In genomic region chr7:875476-876076, GRCh38 we compare ENCODE assay signal across 8 cellular contexts. TPM values are rescaled to one million over a fixed set of nuclear protein-coding genes. Genes with fewer than 3 reads are reported as not detected.
DNase-seq lines count a peak whose midpoint lies in the region; ATAC-seq and TF ChIP-seq lines count a peak whose summit lies in the region.

No MANE protein-coding gene starts in this region.

- H3K4me3 ChIP-seq in SK-N-MC (peak overlapping the region; percentile 57), iPS-15b (ENCODE audit: low read depth, low read length) (peak overlapping the region; percentile 13), stomach (peak overlapping the region; percentile 38 to 86 (median 60))

- intact Hi-C loops in stomach (cut with DNase I; ENCODE audit: low total_unique reads): no loop called here

- no peaks in the 10 kb centered on the region for H3K9me3 ChIP-seq in SK-N-MC (ENCODE audit: low read depth, low read length)
- no peaks in the 10 kb centered on the region for H3K9me3 ChIP-seq in iPS-15b (ENCODE audit: control insufficient read depth, insufficient read depth, low read length)
- H3K9me3 ChIP-seq in stomach: no peaks in the 10 kb centered on the region

- WGBS in stomach, 5 donors: 67 to 76% (median 71%) methylated on average over 27 of the region's 27 CpGs

- H3K9ac ChIP-seq in SK-N-MC (ENCODE audit: insufficient read length): peak overlapping the region; percentile 59
- H3K9ac ChIP-seq in iPS-15b (ENCODE audit: low read depth, low read length): no peak overlapping the region

- H3K27ac ChIP-seq in SK-N-MC (peak overlapping the region; percentile 90), stomach (peak overlapping the region; percentile 80 to 95 (median 84))

- no peak for TF ChIP-seq POLR2A in stomach (IDR thresholded peaks at IDR 0.05)

- peak; percentile 45 for DNase-seq in NCI-H2196 (lab: John Stamatoyannopoulos, UW; ENCODE audit: unreplicated experiment)
- DNase-seq in NCI-H2196 treated with DMSO at 0.1 percent for 48 hours (lab: John Stamatoyannopoulos, UW; ENCODE audit: unreplicated experiment): no peak
- DNase-seq in SK-N-MC (ENCODE audit: low read depth, low spot score): no peak
- DNase-seq in stomach: no peak
- DNase-seq in midbrain (lab: John Stamatoyannopoulos, UW): no peak
- no peak for DNase-seq in HuH-7 (ENCODE audit: low spot score)

- peaks cover 3% of the 10 kb centered on the region for H3K4me1 ChIP-seq in iPS-15b (ENCODE audit: control insufficient read depth, insufficient read depth, low read length)
- peaks cover 35 to 79% (median 61%) of the 10 kb centered on the region in 4 donors for H3K4me1 ChIP-seq in stomach

- no peak for ATAC-seq in GM18870 (IDR thresholded peaks at IDR 0.05; ENCODE audit: unreplicated experiment)

- no peaks in the 10 kb centered on the region for H3K27me3 ChIP-seq in iPS-15b (ENCODE audit: control insufficient read depth, insufficient read depth, low read length)
- no peaks in the 10 kb centered on the region for H3K27me3 ChIP-seq in stomach

- peaks cover 28% of the 10 kb centered on the region for H3K36me3 ChIP-seq in SK-N-MC (ENCODE audit: insufficient read depth, low read length)
- peaks cover 15% of the 10 kb centered on the region for H3K36me3 ChIP-seq in iPS-15b (ENCODE audit: control insufficient read depth, insufficient read depth, low read length)
- peaks cover 20 to 27% (median 25%) of the 10 kb centered on the region in 4 donors for H3K36me3 ChIP-seq in stomach

- TF ChIP-seq EP300 in stomach (IDR thresholded peaks at IDR 0.05): no peak

- TF ChIP-seq CTCF in stomach (IDR thresholded peaks at IDR 0.05): no peak

RNA-seq across cellular contexts. Expression of gene GET4, which starts 0.8 kb away (rescaled TPM):
- 100 to 1,000 TPM in 1 of 5 donors, 10 to 100 TPM in 4; 22.4 to 140 (median 40.1) TPM for total RNA-seq in stomach
- 10 to 100 TPM; 34.4 to 53.2 (median 53.0) TPM for polyA plus RNA-seq in stomach

RNA-seq across cellular contexts. Expression of gene SUN1, which starts 43.3 kb away (rescaled TPM):
- 100 to 1,000 TPM; 103 to 242 (median 159) TPM for total RNA-seq in stomach
- polyA plus RNA-seq in stomach: 10 to 100 TPM; 15.9 to 58.9 (median 21.7) TPM
